In genomic region chr14:95875831-95876768, GRCh38 we compare ENCODE assay signal across 1 cellular context.
TF ChIP-seq lines count a peak whose summit lies in the region.

No MANE protein-coding gene starts in this region.

TF ChIP-seq in WTC11, 78 proteins besides CTCF, POLR2A, EP300 and RAD21 (continued from another document):
- TF ChIP-seq, protein P1, sequence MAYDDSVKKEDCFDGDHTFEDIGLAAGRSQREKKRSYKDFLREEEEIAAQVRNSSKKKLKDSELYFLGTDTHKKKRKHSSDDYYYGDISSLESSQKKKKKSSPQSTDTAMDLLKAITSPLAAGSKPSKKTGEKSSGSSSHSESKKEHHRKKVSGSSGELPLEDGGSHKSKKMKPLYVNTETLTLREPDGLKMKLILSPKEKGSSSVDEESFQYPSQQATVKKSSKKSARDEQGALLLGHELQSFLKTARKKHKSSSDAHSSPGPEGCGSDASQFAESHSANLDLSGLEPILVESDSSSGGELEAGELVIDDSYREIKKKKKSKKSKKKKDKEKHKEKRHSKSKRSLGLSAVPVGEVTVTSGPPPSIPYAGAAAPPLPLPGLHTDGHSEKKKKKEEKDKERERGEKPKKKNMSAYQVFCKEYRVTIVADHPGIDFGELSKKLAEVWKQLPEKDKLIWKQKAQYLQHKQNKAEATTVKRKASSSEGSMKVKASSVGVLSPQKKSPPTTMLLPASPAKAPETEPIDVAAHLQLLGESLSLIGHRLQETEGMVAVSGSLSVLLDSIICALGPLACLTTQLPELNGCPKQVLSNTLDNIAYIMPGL (CRISPR knock-in tag; IDR thresholded peaks at IDR 0.05) = peak; percentile 55
- TF ChIP-seq, protein P2, sequence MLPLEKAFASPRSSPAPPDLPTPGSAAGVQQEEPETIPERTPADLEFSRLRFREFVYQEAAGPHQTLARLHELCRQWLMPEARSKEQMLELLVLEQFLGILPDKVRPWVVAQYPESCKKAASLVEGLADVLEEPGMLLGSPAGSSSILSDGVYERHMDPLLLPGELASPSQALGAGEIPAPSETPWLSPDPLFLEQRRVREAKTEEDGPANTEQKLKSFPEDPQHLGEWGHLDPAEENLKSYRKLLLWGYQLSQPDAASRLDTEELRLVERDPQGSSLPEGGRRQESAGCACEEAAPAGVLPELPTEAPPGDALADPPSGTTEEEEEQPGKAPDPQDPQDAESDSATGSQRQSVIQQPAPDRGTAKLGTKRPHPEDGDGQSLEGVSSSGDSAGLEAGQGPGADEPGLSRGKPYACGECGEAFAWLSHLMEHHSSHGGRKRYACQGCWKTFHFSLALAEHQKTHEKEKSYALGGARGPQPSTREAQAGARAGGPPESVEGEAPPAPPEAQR (CRISPR knock-in tag; IDR thresholded peaks at IDR 0.05) = no peak
- TF ChIP-seq EMX1 (CRISPR knock-in tag; IDR thresholded peaks at IDR 0.05) (no peak), SP1 (CRISPR knock-in tag; conservative IDR thresholded peaks at IDR 0.05) (peak; percentile 16; the same call in 1 of the 2 replicates), FOXP1 (CRISPR knock-in tag; IDR thresholded peaks at IDR 0.05; ENCODE audit: borderline replicate concordance) (0 out of 2 replicates have a peak, but pooled peaks have one; percentile 32), ZNF263 (CRISPR knock-in tag; IDR thresholded peaks at IDR 0.05; ENCODE audit: low read depth) (no peak), FOXK1 (CRISPR knock-in tag; IDR thresholded peaks at IDR 0.05) (peak; percentile 34; the same call in 1 of the 2 replicates), ZNF416 (CRISPR knock-in tag; IDR thresholded peaks at IDR 0.05) (no peak), ZNF425 (CRISPR knock-in tag; conservative IDR thresholded peaks at IDR 0.05) (no peak), NFE2L1 (CRISPR knock-in tag; IDR thresholded peaks at IDR 0.05) (no peak), IRF2 (CRISPR knock-in tag; IDR thresholded peaks at IDR 0.05; ENCODE audit: borderline replicate concordance, low read depth) (no peak), ZNF671 (CRISPR knock-in tag; IDR thresholded peaks at IDR 0.05) (no peak), ZNF232 (CRISPR knock-in tag; IDR thresholded peaks at IDR 0.05) (no peak), ZMAT4 (CRISPR knock-in tag; IDR thresholded peaks at IDR 0.05) (no peak), TEAD1 (CRISPR knock-in tag; IDR thresholded peaks at IDR 0.05) (no peak; the same call in 1 of the 2 replicates), GTF2I (CRISPR knock-in tag; conservative IDR thresholded peaks at IDR 0.05) (no peak), SOX15 (CRISPR knock-in tag; IDR thresholded peaks at IDR 0.05) (no peak), MYBL2 (CRISPR knock-in tag; IDR thresholded peaks at IDR 0.05) (0 out of 2 replicates have a peak, but pooled peaks have one; percentile 23), HMGA2 (CRISPR knock-in tag; IDR thresholded peaks at IDR 0.05) (no peak), TCF7 (CRISPR knock-in tag; IDR thresholded peaks at IDR 0.05; ENCODE audit: low read depth) (no peak), NR1H2 (CRISPR knock-in tag; IDR thresholded peaks at IDR 0.05) (no peak), ZBTB21 (CRISPR knock-in tag; IDR thresholded peaks at IDR 0.05; ENCODE audit: borderline replicate concordance) (peak; percentile 60; the same call in 1 of the 2 replicates), CREB1 (CRISPR knock-in tag; IDR thresholded peaks at IDR 0.05) (no peak)
- TF ChIP-seq, protein P3, sequence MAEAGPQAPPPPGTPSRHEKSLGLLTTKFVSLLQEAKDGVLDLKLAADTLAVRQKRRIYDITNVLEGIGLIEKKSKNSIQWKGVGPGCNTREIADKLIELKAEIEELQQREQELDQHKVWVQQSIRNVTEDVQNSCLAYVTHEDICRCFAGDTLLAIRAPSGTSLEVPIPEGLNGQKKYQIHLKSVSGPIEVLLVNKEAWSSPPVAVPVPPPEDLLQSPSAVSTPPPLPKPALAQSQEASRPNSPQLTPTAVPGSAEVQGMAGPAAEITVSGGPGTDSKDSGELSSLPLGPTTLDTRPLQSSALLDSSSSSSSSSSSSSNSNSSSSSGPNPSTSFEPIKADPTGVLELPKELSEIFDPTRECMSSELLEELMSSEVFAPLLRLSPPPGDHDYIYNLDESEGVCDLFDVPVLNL (CRISPR knock-in tag; IDR thresholded peaks at IDR 0.05; ENCODE audit: borderline replicate concordance, low read depth) = no peak; the same call in 1 of the 2 replicates
- TF ChIP-seq, protein P4, sequence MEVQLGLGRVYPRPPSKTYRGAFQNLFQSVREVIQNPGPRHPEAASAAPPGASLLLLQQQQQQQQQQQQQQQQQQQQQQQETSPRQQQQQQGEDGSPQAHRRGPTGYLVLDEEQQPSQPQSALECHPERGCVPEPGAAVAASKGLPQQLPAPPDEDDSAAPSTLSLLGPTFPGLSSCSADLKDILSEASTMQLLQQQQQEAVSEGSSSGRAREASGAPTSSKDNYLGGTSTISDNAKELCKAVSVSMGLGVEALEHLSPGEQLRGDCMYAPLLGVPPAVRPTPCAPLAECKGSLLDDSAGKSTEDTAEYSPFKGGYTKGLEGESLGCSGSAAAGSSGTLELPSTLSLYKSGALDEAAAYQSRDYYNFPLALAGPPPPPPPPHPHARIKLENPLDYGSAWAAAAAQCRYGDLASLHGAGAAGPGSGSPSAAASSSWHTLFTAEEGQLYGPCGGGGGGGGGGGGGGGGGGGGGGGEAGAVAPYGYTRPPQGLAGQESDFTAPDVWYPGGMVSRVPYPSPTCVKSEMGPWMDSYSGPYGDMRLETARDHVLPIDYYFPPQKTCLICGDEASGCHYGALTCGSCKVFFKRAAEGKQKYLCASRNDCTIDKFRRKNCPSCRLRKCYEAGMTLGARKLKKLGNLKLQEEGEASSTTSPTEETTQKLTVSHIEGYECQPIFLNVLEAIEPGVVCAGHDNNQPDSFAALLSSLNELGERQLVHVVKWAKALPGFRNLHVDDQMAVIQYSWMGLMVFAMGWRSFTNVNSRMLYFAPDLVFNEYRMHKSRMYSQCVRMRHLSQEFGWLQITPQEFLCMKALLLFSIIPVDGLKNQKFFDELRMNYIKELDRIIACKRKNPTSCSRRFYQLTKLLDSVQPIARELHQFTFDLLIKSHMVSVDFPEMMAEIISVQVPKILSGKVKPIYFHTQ (CRISPR knock-in tag; IDR thresholded peaks at IDR 0.05) = no peak
- TF ChIP-seq, protein P5, sequence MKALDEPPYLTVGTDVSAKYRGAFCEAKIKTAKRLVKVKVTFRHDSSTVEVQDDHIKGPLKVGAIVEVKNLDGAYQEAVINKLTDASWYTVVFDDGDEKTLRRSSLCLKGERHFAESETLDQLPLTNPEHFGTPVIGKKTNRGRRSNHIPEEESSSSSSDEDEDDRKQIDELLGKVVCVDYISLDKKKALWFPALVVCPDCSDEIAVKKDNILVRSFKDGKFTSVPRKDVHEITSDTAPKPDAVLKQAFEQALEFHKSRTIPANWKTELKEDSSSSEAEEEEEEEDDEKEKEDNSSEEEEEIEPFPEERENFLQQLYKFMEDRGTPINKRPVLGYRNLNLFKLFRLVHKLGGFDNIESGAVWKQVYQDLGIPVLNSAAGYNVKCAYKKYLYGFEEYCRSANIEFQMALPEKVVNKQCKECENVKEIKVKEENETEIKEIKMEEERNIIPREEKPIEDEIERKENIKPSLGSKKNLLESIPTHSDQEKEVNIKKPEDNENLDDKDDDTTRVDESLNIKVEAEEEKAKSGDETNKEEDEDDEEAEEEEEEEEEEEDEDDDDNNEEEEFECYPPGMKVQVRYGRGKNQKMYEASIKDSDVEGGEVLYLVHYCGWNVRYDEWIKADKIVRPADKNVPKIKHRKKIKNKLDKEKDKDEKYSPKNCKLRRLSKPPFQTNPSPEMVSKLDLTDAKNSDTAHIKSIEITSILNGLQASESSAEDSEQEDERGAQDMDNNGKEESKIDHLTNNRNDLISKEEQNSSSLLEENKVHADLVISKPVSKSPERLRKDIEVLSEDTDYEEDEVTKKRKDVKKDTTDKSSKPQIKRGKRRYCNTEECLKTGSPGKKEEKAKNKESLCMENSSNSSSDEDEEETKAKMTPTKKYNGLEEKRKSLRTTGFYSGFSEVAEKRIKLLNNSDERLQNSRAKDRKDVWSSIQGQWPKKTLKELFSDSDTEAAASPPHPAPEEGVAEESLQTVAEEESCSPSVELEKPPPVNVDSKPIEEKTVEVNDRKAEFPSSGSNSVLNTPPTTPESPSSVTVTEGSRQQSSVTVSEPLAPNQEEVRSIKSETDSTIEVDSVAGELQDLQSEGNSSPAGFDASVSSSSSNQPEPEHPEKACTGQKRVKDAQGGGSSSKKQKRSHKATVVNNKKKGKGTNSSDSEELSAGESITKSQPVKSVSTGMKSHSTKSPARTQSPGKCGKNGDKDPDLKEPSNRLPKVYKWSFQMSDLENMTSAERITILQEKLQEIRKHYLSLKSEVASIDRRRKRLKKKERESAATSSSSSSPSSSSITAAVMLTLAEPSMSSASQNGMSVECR (CRISPR knock-in tag; IDR thresholded peaks at IDR 0.05; ENCODE audit: borderline replicate concordance) = 0 out of 2 replicates have a peak, but pooled peaks have one; percentile 30
- TF ChIP-seq, protein P6, sequence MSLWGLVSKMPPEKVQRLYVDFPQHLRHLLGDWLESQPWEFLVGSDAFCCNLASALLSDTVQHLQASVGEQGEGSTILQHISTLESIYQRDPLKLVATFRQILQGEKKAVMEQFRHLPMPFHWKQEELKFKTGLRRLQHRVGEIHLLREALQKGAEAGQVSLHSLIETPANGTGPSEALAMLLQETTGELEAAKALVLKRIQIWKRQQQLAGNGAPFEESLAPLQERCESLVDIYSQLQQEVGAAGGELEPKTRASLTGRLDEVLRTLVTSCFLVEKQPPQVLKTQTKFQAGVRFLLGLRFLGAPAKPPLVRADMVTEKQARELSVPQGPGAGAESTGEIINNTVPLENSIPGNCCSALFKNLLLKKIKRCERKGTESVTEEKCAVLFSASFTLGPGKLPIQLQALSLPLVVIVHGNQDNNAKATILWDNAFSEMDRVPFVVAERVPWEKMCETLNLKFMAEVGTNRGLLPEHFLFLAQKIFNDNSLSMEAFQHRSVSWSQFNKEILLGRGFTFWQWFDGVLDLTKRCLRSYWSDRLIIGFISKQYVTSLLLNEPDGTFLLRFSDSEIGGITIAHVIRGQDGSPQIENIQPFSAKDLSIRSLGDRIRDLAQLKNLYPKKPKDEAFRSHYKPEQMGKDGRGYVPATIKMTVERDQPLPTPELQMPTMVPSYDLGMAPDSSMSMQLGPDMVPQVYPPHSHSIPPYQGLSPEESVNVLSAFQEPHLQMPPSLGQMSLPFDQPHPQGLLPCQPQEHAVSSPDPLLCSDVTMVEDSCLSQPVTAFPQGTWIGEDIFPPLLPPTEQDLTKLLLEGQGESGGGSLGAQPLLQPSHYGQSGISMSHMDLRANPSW (CRISPR knock-in tag; conservative IDR thresholded peaks at IDR 0.05; ENCODE audit: low read depth) = no peak
TF ChIP-seq in WTC11: peak in this region for 15.
